ENCODE assay signal across 23 cellular contexts in genomic region chr3:115633467-115633866, GRCh38. TPM values are rescaled to one million over a fixed set of nuclear protein-coding genes. Genes with fewer than 3 reads are reported as not detected.
"Had no signal": no experiment of that assay in that cellular context is flagged by ENCODE, and none has a peak within 500 bp of the region (broad histone marks: within the 10 kb centered on the region; RNA-seq: fewer than 3 reads in every experiment).

No MANE protein-coding gene starts in this region.

- H2AFZ ChIP-seq: parathyroid adenoma had no signal

- DNase-seq: activated CD4-positive, alpha-beta T cell treated with anti-CD3 and anti-CD28 coated beads, Interleukin-2, amount 50 U/mL, for 4 hours; activated effector memory CD4-positive, alpha-beta T cell treated with anti-CD3 and anti-CD28 coated beads, Interleukin-2, amount 50 U/mL, for 16 hours; activated naive CD4-positive, alpha-beta T cell treated with anti-CD3 and anti-CD28 coated beads, Interleukin-2, amount 50 U/mL, for 16 hours; activated T-cell treated with anti-CD3 and anti-CD28 coated beads, Interleukin-2, amount 50 U/mL, for 72 hours; erythroblast; foreskin melanocyte; head of caudate nucleus; kidney; stimulated activated CD4-positive, alpha-beta T cell treated with anti-CD3 and anti-CD28 coated beads, Interleukin-4, amount 100 ng/mL, for 1 hour; upper lobe of left lung; WERI-Rb-1 had no signal

- H3K4me2 ChIP-seq: smooth muscle cell had no signal

- H3K4me1 Mint-ChIP-seq: central memory CD8-positive, alpha-beta T cell had no signal

- H3K4me3 Mint-ChIP-seq: activated T-cell treated with anti-CD3 and anti-CD28 coated beads, Interleukin-2, amount 50 U/mL, for 72 hours; central memory CD8-positive, alpha-beta T cell; mesothelial cell of epicardium; natural killer cell treated with Interleukin-12 subunit alpha and Interleukin-12 subunit beta and Interleukin-15 and Interleukin-18, amount 100 ng/mL, for 72 hours had no signal

- H3K9ac ChIP-seq: parathyroid adenoma had no signal

- H3K36me3 ChIP-seq: ascending aorta, neutrophil, thoracic aorta, upper lobe of left lung, WERI-Rb-1 had no signal

- H3K27ac Mint-ChIP-seq: activated T-cell treated with anti-CD3 and anti-CD28 coated beads, Interleukin-2, amount 50 U/mL, for 72 hours; mesothelial cell of epicardium; natural killer cell treated with Interleukin-12 subunit alpha and Interleukin-12 subunit beta and Interleukin-15 and Interleukin-18, amount 100 ng/mL, for 72 hours had no signal

- H3K9me3 Mint-ChIP-seq: central memory CD8-positive, alpha-beta T cell; mesothelial cell of epicardium; natural killer cell treated with Interleukin-12 subunit alpha and Interleukin-12 subunit beta and Interleukin-15 and Interleukin-18, amount 100 ng/mL, for 72 hours had no signal

- H3K36me3 Mint-ChIP-seq: mesothelial cell of epicardium; natural killer cell treated with Interleukin-12 subunit alpha and Interleukin-12 subunit beta and Interleukin-15 and Interleukin-18, amount 100 ng/mL, for 72 hours had no signal

- H3K4me3 ChIP-seq: ascending aorta, coronary artery, lung, smooth muscle cell, thoracic aorta, upper lobe of left lung had no signal

- H3K79me2 ChIP-seq: parathyroid adenoma had no signal

- H3K27me3 ChIP-seq: ascending aorta, upper lobe of left lung had no signal

- H3K4me1 ChIP-seq: ascending aorta, parathyroid adenoma, upper lobe of left lung had no signal

- H3K9me3 ChIP-seq: ascending aorta, neutrophil, thoracic aorta, upper lobe of left lung had no signal

- ATAC-seq: activated T-cell treated with anti-CD3 and anti-CD28 coated beads, Interleukin-2, amount 50 U/mL, for 72 hours; left lobe of liver; natural killer cell treated with Interleukin-12 subunit alpha and Interleukin-12 subunit beta and Interleukin-15 and Interleukin-18, amount 100 ng/mL, for 72 hours; sciatic nerve had no signal

- H3K27ac ChIP-seq: ascending aorta, coronary artery, neutrophil, parathyroid adenoma, thoracic aorta, upper lobe of left lung, WERI-Rb-1 had no signal

RNA-seq across cellular contexts. Expression of gene GAP43, which starts 10.2 kb away (rescaled TPM):
- total RNA-seq: activated T-cell treated with anti-CD3 and anti-CD28 coated beads, Interleukin-2, amount 50 U/mL, for 72 hours; left lobe of liver had no signal
